8 cellular contexts compared by ENCODE assay signal in genomic region chr19:51702754-51703654, GRCh38. TPM values are rescaled to one million over a fixed set of nuclear protein-coding genes. Genes with fewer than 3 reads are reported as not detected.
DNase-seq lines count a peak whose midpoint lies in the region; ATAC-seq and TF ChIP-seq lines count a peak whose summit lies in the region.
"Had no signal": no experiment of that assay in that cellular context is flagged by ENCODE, and none has a peak within 500 bp of the region (broad histone marks: within the 10 kb centered on the region; RNA-seq: fewer than 3 reads in every experiment).

No MANE protein-coding gene starts in this region.

- peak; percentile 16 for ATAC-seq in left lung

- H3K27ac ChIP-seq in brain microvascular endothelial cell (peak overlapping the region; percentile 78), left lung (peak overlapping the region; percentile 90 to 92), substantia nigra (ENCODE audit: low read depth, low read length, poor library complexity, severe bottlenecking) (peak overlapping the region; percentile 96)

- peaks cover 7 to 28% of the 10 kb centered on the region in 2 donors for H3K4me1 ChIP-seq in left lung

- in situ Hi-C loops in brain microvascular endothelial cell (cut with HindIII; ENCODE audit: low pct_ligation_motif_present, low sequenced_read_pairs) = no loop called here

- no peak overlapping the region for H3K4me3 ChIP-seq in brain microvascular endothelial cell (ENCODE audit: low read depth, low read length)
- peak overlapping the region; percentile 10 to 59 for H3K4me3 ChIP-seq in left lung

- H3K36me3 ChIP-seq in brain microvascular endothelial cell (replicated peaks) (peaks cover 68% of the 10 kb centered on the region), left lung (peaks cover 0 to 50% of the 10 kb centered on the region in 2 donors)

- TF ChIP-seq CTCF in brain microvascular endothelial cell (IDR thresholded peaks at IDR 0.05; ENCODE audit: low read depth, low read length, missing control alignments) (no peak), left lung (IDR thresholded peaks at IDR 0.05) (no peak)

- DNase-seq in NCI-H526 (lab: John Stamatoyannopoulos, UW) (peak; percentile 55), brain microvascular endothelial cell (no peak), left lung (peak in 1 of 2 donors; percentile 60), substantia nigra (lab: John Stamatoyannopoulos, UW) (peak in 5 of 49 donors; percentile 17 to 44 (median 29)), NCI-H82 (lab: John Stamatoyannopoulos, UW) (no peak), germinal center (ENCODE audit: low spot score) (no peak), NAMALWA (ENCODE audit: low spot score) (no peak)

- H3K27me3 ChIP-seq in brain microvascular endothelial cell (replicated peaks) = no peaks in the 10 kb centered on the region
- peaks cover 0 to 19% of the 10 kb centered on the region in 2 donors for H3K27me3 ChIP-seq in left lung

- intact Hi-C loops in left lung (cut with DNase I) = no loop called here

- no peaks in the 10 kb centered on the region for H3K9me3 ChIP-seq in left lung

RNA-seq across cellular contexts. Expression of gene SPACA6, which starts 9.9 kb away (rescaled TPM):
- total RNA-seq in left lung = 10 to 100 TPM; 15.9 to 27.3 TPM

RNA-seq across cellular contexts. Expression of gene HAS1, which starts 20.8 kb away (rescaled TPM):
- total RNA-seq in left lung = under 1 TPM; 0.26 to 0.50 TPM

RNA-seq across cellular contexts. Expression of gene FPR1, which starts 48.7 kb away (rescaled TPM):
- total RNA-seq in left lung = 100 to 1,000 TPM in 1 of 2 donors, 10 to 100 TPM in 1; 20.0 to 193 TPM

RNA-seq across cellular contexts. Expression of gene SIGLEC14, which starts 56.4 kb away (rescaled TPM):
- 10 to 100 TPM; 13.4 to 59.9 TPM for total RNA-seq in left lung
- total RNA-seq: RPMI7951 had no signal

RNA-seq across cellular contexts. Expression of gene FPR2, which starts 58.0 kb away (rescaled TPM):
- total RNA-seq in left lung = 10 to 100 TPM in 1 of 2 donors, 1 to 10 TPM in 1; 5.9 to 41.7 TPM

Comparison
In these comparisons a context has a peak if more than half of its experiments do, and no peak if none do; other contexts are left out.
1. DNase-seq: peak in NCI-H526 (2 of 2); none in brain microvascular endothelial cell (single experiment), NCI-H82 (single experiment), germinal center (single experiment) and NAMALWA (single experiment).
2. Peak in every context shown above with its lines, with median percentiles within 50 percentile points of each other: H3K27ac ChIP-seq.